ENCODE assay signal across 1 cellular context in genomic region chr4:126890383-126890782, GRCh38.
TF ChIP-seq lines count a peak whose summit lies in the region.

No MANE protein-coding gene starts in this region.

TF ChIP-seq in GM23338, 12 proteins besides CTCF, POLR2A, EP300 and RAD21 (continued from another document):
- TF ChIP-seq EZH2 (IDR thresholded peaks at IDR 0.05; ENCODE audit: low read depth, unreplicated experiment), result no peak
- TF ChIP-seq REST (IDR thresholded peaks at IDR 0.05; ENCODE audit: unreplicated experiment), result no peak
- TF ChIP-seq JUNB (IDR thresholded peaks at IDR 0.05; ENCODE audit: unreplicated experiment), result no peak
- TF ChIP-seq CREB1 (CRISPR knock-in tag; IDR thresholded peaks at IDR 0.05; ENCODE audit: low read depth), result no peak
- TF ChIP-seq, protein P1, sequence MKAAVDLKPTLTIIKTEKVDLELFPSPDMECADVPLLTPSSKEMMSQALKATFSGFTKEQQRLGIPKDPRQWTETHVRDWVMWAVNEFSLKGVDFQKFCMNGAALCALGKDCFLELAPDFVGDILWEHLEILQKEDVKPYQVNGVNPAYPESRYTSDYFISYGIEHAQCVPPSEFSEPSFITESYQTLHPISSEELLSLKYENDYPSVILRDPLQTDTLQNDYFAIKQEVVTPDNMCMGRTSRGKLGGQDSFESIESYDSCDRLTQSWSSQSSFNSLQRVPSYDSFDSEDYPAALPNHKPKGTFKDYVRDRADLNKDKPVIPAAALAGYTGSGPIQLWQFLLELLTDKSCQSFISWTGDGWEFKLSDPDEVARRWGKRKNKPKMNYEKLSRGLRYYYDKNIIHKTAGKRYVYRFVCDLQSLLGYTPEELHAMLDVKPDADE (IDR thresholded peaks at IDR 0.05), result no peak
- TF ChIP-seq ZNF114 (CRISPR knock-in tag; IDR thresholded peaks at IDR 0.05), result no peak
- TF ChIP-seq POLR2AphosphoS5 (IDR thresholded peaks at IDR 0.05; ENCODE audit: low read depth), result no peak
- no peak for TF ChIP-seq EZH2phosphoT487 (IDR thresholded peaks at IDR 0.05; ENCODE audit: unreplicated experiment)
- TF ChIP-seq ZNF331 (CRISPR knock-in tag; IDR thresholded peaks at IDR 0.05; ENCODE audit: low read depth), result no peak
